ENCODE assay signal across 8 cellular contexts in the genomic region with DNA sequence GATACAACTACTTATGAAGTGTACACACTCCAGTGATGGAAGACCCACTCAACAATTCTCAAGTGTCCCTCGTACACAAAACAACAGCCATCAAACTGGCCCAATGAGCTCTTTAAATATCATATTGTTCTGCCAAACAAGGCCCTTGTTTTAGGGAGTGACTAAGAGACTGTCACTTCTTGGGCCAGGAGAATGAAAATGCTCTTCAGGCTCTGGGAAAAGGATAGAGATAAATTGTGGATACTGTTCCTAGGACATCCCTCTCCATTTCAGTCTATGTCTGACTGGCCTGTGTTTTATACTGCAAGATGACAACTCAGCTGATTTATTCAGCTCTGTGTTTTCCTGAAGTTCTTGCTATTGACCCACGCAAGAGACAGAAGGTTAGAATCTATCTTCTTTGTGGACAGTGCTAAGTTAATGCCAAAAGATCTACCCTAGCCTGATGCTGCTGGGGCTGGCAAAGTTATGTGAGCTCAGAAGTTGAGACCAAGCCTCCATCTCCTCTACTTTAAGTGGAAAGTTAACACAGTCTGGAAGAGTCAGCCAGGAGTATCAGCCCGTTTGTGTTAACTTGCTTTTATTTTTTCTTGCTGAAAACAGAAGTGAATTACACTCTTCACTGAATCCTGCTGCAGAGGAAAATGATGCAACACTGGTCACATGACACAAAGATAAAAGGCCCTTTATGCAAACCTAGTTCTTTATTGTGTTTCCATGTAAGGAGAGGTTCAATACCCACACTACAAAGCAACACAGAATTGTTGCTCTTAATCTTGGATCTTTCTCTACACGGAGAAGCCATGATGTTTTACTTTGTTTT. TPM values are rescaled to one million over a fixed set of nuclear protein-coding genes. Genes with fewer than 3 reads are reported as not detected.
A peak's percentile ranks its signal among the peaks of the same experiment; 100 is the strongest.
DNase-seq lines count a peak whose midpoint lies in the region; ATAC-seq and TF ChIP-seq lines count a peak whose summit lies in the region.

No MANE protein-coding gene starts in this region.

- H3K27ac ChIP-seq in angular gyrus (ENCODE audit: low read depth, low read length) = peak overlapping the region; percentile 83
- no peak overlapping the region for H3K27ac ChIP-seq in PC-3 (ENCODE audit: low read length)

- BruUV-seq in PC-3 (replicated peaks; lab: Mats Ljungman, UMichigan) = no TSS peak

- H3K9me2 ChIP-seq in PC-3 (replicated peaks; ENCODE audit: low read length) = no peaks in the 10 kb centered on the region

- H3K4me2 ChIP-seq in PC-3 (ENCODE audit: low read length) = no peak overlapping the region

- no peak for TF ChIP-seq CTCF in PC-3 (conservative IDR thresholded peaks at IDR 0.05; ENCODE audit: low read depth, low read length)

- H3K36me3 ChIP-seq in PC-3 (ENCODE audit: low read depth, low read length) = no peaks in the 10 kb centered on the region

- no peak overlapping the region for H3K9ac ChIP-seq in PC-3 (ENCODE audit: low read length)

- H3K9me3 ChIP-seq in PC-3 (ENCODE audit: low read length) = no peaks in the 10 kb centered on the region

- no peak overlapping the region for H3K4me3 ChIP-seq in PC-3 (ENCODE audit: low read length)

- H3F3A ChIP-seq in PC-3 (ENCODE audit: low read length, unreplicated experiment) = no peaks in the 10 kb centered on the region

- no peaks in the 10 kb centered on the region for H3K27me3 ChIP-seq in PC-3 (ENCODE audit: low read length)

- peaks cover 13% of the 10 kb centered on the region for H3K4me1 ChIP-seq in PC-3 (ENCODE audit: insufficient read depth, low read length)

- H2AFZ ChIP-seq in PC-3 (ENCODE audit: low read length) = no peak overlapping the region

- no peaks in the 10 kb centered on the region for H4K20me1 ChIP-seq in PC-3 (ENCODE audit: low read length)

- H3K79me2 ChIP-seq in PC-3 (ENCODE audit: low read length) = no peaks in the 10 kb centered on the region

- DNase-seq in DMS153 treated with DMSO at 0.1 percent for 48 hours (lab: John Stamatoyannopoulos, UW; ENCODE audit: unreplicated experiment) (peak; percentile 61), NCI-H1694 (lab: John Stamatoyannopoulos, UW) (peak; percentile 38), kidney tubule cell (ENCODE audit: low spot score) (peak; percentile 33), PC-3 (no peak), activated gamma-delta T cell treated with Interleukin-2 at 50 U/mL for 16 hours (no peak)
- DNase-seq in stimulated activated CD4-positive, alpha-beta T cell treated with anti-CD3 and anti-CD28 coated beads, Interleukin-2, amount 100 ng/mL, for 48 hours = no peak

- ATAC-seq in PC-3 (no peak), GM18907 (IDR thresholded peaks at IDR 0.05; ENCODE audit: unreplicated experiment) (no peak)

- CTCF ChIA-PET in PC-3 (lab: Charles Lee) = no interaction called here

- intact Hi-C loops in PC-3 (cut with micrococcal nuclease) = no loop called here

- POLR2A ChIA-PET in PC-3 (lab: Charles Lee; ENCODE audit: unreplicated experiment) = no interaction called here

RNA-seq across cellular contexts. Expression of a gene that starts 14.6 kb away (rescaled TPM):
- total RNA-seq in PC-3 (2014; rRNA removed) = 0.29 and 1.3 TPM in 2 replicates

Comparison
In these comparisons a context has a peak if more than half of its experiments do, and no peak if none do; other contexts are left out.
1. DNase-seq: peak in DMS153 treated with DMSO at 0.1 percent for 48 hours (single experiment), NCI-H1694 (single experiment) and kidney tubule cell (single experiment); none in PC-3 (single experiment), stimulated activated CD4-positive, alpha-beta T cell treated with anti-CD3 and anti-CD28 coated beads, Interleukin-2, amount 100 ng/mL, for 48 hours (0 of 2) and activated gamma-delta T cell treated with Interleukin-2 at 50 U/mL for 16 hours (single experiment).